Comparison of ENCODE assay signal across 14 cellular contexts in genomic region chr6:89976141-89977020, GRCh38.
DNase-seq lines count a peak whose midpoint lies in the region; ATAC-seq and TF ChIP-seq lines count a peak whose summit lies in the region.
"Had no signal": no experiment of that assay in that cellular context is flagged by ENCODE, and none has a peak within 500 bp of the region (broad histone marks: within the 10 kb centered on the region; RNA-seq: fewer than 3 reads in every experiment).

No MANE protein-coding gene starts in this region.

- H3K4me1 Mint-ChIP-seq in activated T-cell treated with anti-CD3 and anti-CD28 coated beads, Interleukin-2, amount 50 U/mL, for 72 hours (ENCODE audit: low read depth), result peaks cover 38% of the 10 kb centered on the region
- H3K4me1 Mint-ChIP-seq in activated B cell treated with CpG ODN at 0.5 μM for 24 hours (peaks cover 5% of the 10 kb centered on the region), mesothelial cell of epicardium (peaks cover 18% of the 10 kb centered on the region), type B pancreatic cell (ENCODE audit: unreplicated experiment) (peaks cover 17% of the 10 kb centered on the region)

- peak; percentile 37 to 41 for ATAC-seq in activated T-cell treated with anti-CD3 and anti-CD28 coated beads, Interleukin-2, amount 50 U/mL, for 72 hours (replicated peaks in 1 of 2)
- no peak for ATAC-seq in activated B cell treated with CpG ODN at 0.5 μM for 24 hours (ENCODE audit: low read depth)
- ATAC-seq: activated CD8-positive, alpha-beta memory T cell treated with anti-CD3 and anti-CD28 coated beads, Interleukin-2, amount 10 ng/mL, durations not matched to agents 7 days and 5 days; HepG2 had no signal

- POLR2A ChIA-PET in activated B cell treated with CpG ODN at 0.5 μM for 24 hours (lab: Charles Lee), result no interaction called here

- no peaks in the 10 kb centered on the region for H3K9me3 Mint-ChIP-seq in activated T-cell treated with anti-CD3 and anti-CD28 coated beads, Interleukin-2, amount 50 U/mL, for 72 hours
- no peaks in the 10 kb centered on the region for H3K9me3 Mint-ChIP-seq in activated B cell treated with CpG ODN at 0.5 μM for 24 hours
- no peaks in the 10 kb centered on the region for H3K9me3 Mint-ChIP-seq in mesothelial cell of epicardium
- H3K9me3 Mint-ChIP-seq in type B pancreatic cell, result no peaks in the 10 kb centered on the region
- H3K9me3 Mint-ChIP-seq: memory B cell had no signal

- intact Hi-C loops in activated B cell treated with CpG ODN at 0.5 μM for 24 hours (cut with micrococcal nuclease), result no loop called here

- H3K36me3 Mint-ChIP-seq in activated T-cell treated with anti-CD3 and anti-CD28 coated beads, Interleukin-2, amount 50 U/mL, for 72 hours (ENCODE audit: insufficient read depth in 2 of 2), result peaks cover 5 to 28% of the 10 kb centered on the region in 2 donors
- peaks cover 50% of the 10 kb centered on the region for H3K36me3 Mint-ChIP-seq in activated B cell treated with CpG ODN at 0.5 μM for 24 hours (ENCODE audit: low read depth)
- H3K36me3 Mint-ChIP-seq in mesothelial cell of epicardium, result no peaks in the 10 kb centered on the region
- peaks cover 6% of the 10 kb centered on the region for H3K36me3 Mint-ChIP-seq in type B pancreatic cell
- H3K36me3 Mint-ChIP-seq: activated CD8-positive, alpha-beta memory T cell treated with anti-CD3 and anti-CD28 coated beads, Interleukin-2, amount 10 ng/mL, durations not matched to agents 7 days and 5 days had no signal

- no peak overlapping the region for H3K4me3 Mint-ChIP-seq in activated T-cell treated with anti-CD3 and anti-CD28 coated beads, Interleukin-2, amount 50 U/mL, for 72 hours
- H3K4me3 Mint-ChIP-seq in activated B cell treated with CpG ODN at 0.5 μM for 24 hours (no peak overlapping the region), mesothelial cell of epicardium (no peak overlapping the region), type B pancreatic cell (peak overlapping the region; percentile 38)
- H3K4me3 Mint-ChIP-seq: activated CD8-positive, alpha-beta memory T cell treated with anti-CD3 and anti-CD28 coated beads, Interleukin-2, amount 10 ng/mL, durations not matched to agents 7 days and 5 days; memory B cell had no signal

- no peaks in the 10 kb centered on the region for H3K27me3 Mint-ChIP-seq in activated T-cell treated with anti-CD3 and anti-CD28 coated beads, Interleukin-2, amount 50 U/mL, for 72 hours (ENCODE audit: low read depth)
- H3K27me3 Mint-ChIP-seq in activated B cell treated with CpG ODN at 0.5 μM for 24 hours, result no peaks in the 10 kb centered on the region
- H3K27me3 Mint-ChIP-seq in mesothelial cell of epicardium (ENCODE audit: low read depth), result no peaks in the 10 kb centered on the region
- peaks cover 5% of the 10 kb centered on the region for H3K27me3 Mint-ChIP-seq in type B pancreatic cell
- H3K27me3 Mint-ChIP-seq: activated CD8-positive, alpha-beta memory T cell treated with anti-CD3 and anti-CD28 coated beads, Interleukin-2, amount 10 ng/mL, durations not matched to agents 7 days and 5 days; memory B cell; progenitor cell of endocrine pancreas had no signal

- no peak for DNase-seq in activated T-cell treated with anti-CD3 and anti-CD28 coated beads, Interleukin-2, amount 50 U/mL, for 72 hours
- no peak for DNase-seq in activated T-cell treated with anti-CD3 and anti-CD28 coated beads, Interleukin-2, amount 50 U/mL, for 1 hour
- DNase-seq in activated B cell treated with CpG ODN at 0.5 μM for 24 hours (no peak), mesothelial cell of epicardium (ENCODE audit: low spot score in 2 of 2, unreplicated experiment in 2 of 2) (no peak), type B pancreatic cell (ENCODE audit: extremely low spot score, unreplicated experiment) (no peak), NCI-H1436 (lab: John Stamatoyannopoulos, UW) (no peak), superior temporal gyrus (ENCODE audit: extremely low spot score) (no peak)
- no peak for DNase-seq in stimulated activated naive CD4-positive, alpha-beta T cell (lab: John Stamatoyannopoulos, UW)
- DNase-seq: activated CD8-positive, alpha-beta memory T cell treated with anti-CD3 and anti-CD28 coated beads, Interleukin-2, amount 10 ng/mL, durations not matched to agents 7 days and 5 days; amygdala; dorsolateral prefrontal cortex had no signal

- H3K27ac Mint-ChIP-seq in activated T-cell treated with anti-CD3 and anti-CD28 coated beads, Interleukin-2, amount 50 U/mL, for 72 hours, result no peak overlapping the region
- H3K27ac Mint-ChIP-seq in activated B cell treated with CpG ODN at 0.5 μM for 24 hours, result peak overlapping the region; percentile 30
- H3K27ac Mint-ChIP-seq in mesothelial cell of epicardium, result peak overlapping the region; percentile 27
- H3K27ac Mint-ChIP-seq in type B pancreatic cell, result peak overlapping the region; percentile 25
- H3K27ac Mint-ChIP-seq: activated CD8-positive, alpha-beta memory T cell treated with anti-CD3 and anti-CD28 coated beads, Interleukin-2, amount 10 ng/mL, durations not matched to agents 7 days and 5 days; memory B cell; progenitor cell of endocrine pancreas had no signal

- CTCF ChIA-PET in activated B cell treated with CpG ODN at 0.5 μM for 24 hours (lab: Charles Lee), result interaction anchor here (3.2 kb wide), 1 partner anchor 240 kb away, joined by 13 read pairs; no protein-coding TSS in a partner anchor

- TF ChIP-seq CTCF in activated B cell treated with CpG ODN at 0.5 μM for 24 hours (IDR thresholded peaks at IDR 0.05) (no peak), mesothelial cell of epicardium (IDR thresholded peaks at IDR 0.05; ENCODE audit: unreplicated experiment) (no peak), type B pancreatic cell (conservative IDR thresholded peaks at IDR 0.05) (no peak)
